Comparison of ENCODE assay signal across 28 cellular contexts in genomic region chr3:55445551-55445950, GRCh38. TPM values are rescaled to one million over a fixed set of nuclear protein-coding genes. Genes with fewer than 3 reads are reported as not detected.
DNase-seq lines count a peak whose midpoint lies in the region; ATAC-seq, FAIRE-seq and TF ChIP-seq lines count a peak whose summit lies in the region.
"Had no signal": no experiment of that assay in that cellular context is flagged by ENCODE, and none has a peak within 500 bp of the region (broad histone marks: within the 10 kb centered on the region; RNA-seq: fewer than 3 reads in every experiment).

No MANE protein-coding gene starts in this region.

- POLR2A ChIA-PET in activated CD8-positive, alpha-beta T cell treated with anti-CD3 and anti-CD28 coated beads for 36 hours (lab: Charles Lee), result no interaction called here

- peak in 1 of 4 donors; percentile 32 for TF ChIP-seq EP300 in upper lobe of left lung (IDR thresholded peaks at IDR 0.05)

- H3K36me3 ChIP-seq in mucosa of rectum (ENCODE audit: control insufficient read depth in 2 of 2, insufficient read depth in 2 of 2, low read length in 2 of 2) (no peaks in the 10 kb centered on the region), upper lobe of left lung (no peaks in the 10 kb centered on the region)
- H3K36me3 ChIP-seq: spleen, uterus, WERI-Rb-1 had no signal

- H3K9ac ChIP-seq in mucosa of rectum (ENCODE audit: low read depth in 1 of 2, low read length in 2 of 2), result no peak overlapping the region
- H3K9ac ChIP-seq: GM23248 had no signal

- H3K27me3 Mint-ChIP-seq in activated CD8-positive, alpha-beta T cell treated with anti-CD3 and anti-CD28 coated beads for 36 hours, result no peaks in the 10 kb centered on the region
- H3K27me3 Mint-ChIP-seq: activated CD4-positive, alpha-beta T cell treated with anti-CD3 and anti-CD28 coated beads, Interleukin-2, amount 10 ng/mL, durations not matched to agents 7 days and 5 days; activated CD8-positive, alpha-beta memory T cell treated with anti-CD3 and anti-CD28 coated beads, Interleukin-2, amount 10 ng/mL, durations not matched to agents 7 days and 5 days had no signal

- intact Hi-C loops in left colon (cut with DNase I, micrococcal nuclease), result no loop called here
- intact Hi-C loops in activated CD8-positive, alpha-beta T cell treated with anti-CD3 and anti-CD28 coated beads for 36 hours (cut with micrococcal nuclease), result no loop called here

- no peaks in the 10 kb centered on the region for H3K9me3 Mint-ChIP-seq in activated CD8-positive, alpha-beta T cell treated with anti-CD3 and anti-CD28 coated beads for 36 hours
- H3K9me3 Mint-ChIP-seq: activated CD4-positive, alpha-beta T cell treated with anti-CD3 and anti-CD28 coated beads, Interleukin-2, amount 10 ng/mL, durations not matched to agents 7 days and 5 days had no signal

- no peak for TF ChIP-seq CTCF in upper lobe of left lung (IDR thresholded peaks at IDR 0.05)
- no peak for TF ChIP-seq CTCF in activated CD8-positive, alpha-beta T cell treated with anti-CD3 and anti-CD28 coated beads for 36 hours (IDR thresholded peaks at IDR 0.05)

- H3K4me1 ChIP-seq in mucosa of rectum (ENCODE audit: control insufficient read depth in 2 of 2, insufficient read depth in 2 of 2, low read length in 2 of 2) (peaks cover 17 to 24% of the 10 kb centered on the region in 2 donors), upper lobe of left lung (peaks cover 0 to 9% (median 2%) of the 10 kb centered on the region in 4 donors)
- H3K4me1 ChIP-seq: spleen, uterus had no signal

- no peak overlapping the region for H3K27ac Mint-ChIP-seq in activated CD8-positive, alpha-beta T cell treated with anti-CD3 and anti-CD28 coated beads for 36 hours
- H3K27ac Mint-ChIP-seq: activated CD4-positive, alpha-beta T cell treated with anti-CD3 and anti-CD28 coated beads, Interleukin-2, amount 10 ng/mL, durations not matched to agents 7 days and 5 days; activated CD8-positive, alpha-beta memory T cell treated with anti-CD3 and anti-CD28 coated beads, Interleukin-2, amount 10 ng/mL, durations not matched to agents 7 days and 5 days; CD14-positive monocyte; naive thymus-derived CD4-positive, alpha-beta T cell had no signal

- no peaks in the 10 kb centered on the region for H3K36me3 Mint-ChIP-seq in activated CD8-positive, alpha-beta T cell treated with anti-CD3 and anti-CD28 coated beads for 36 hours (ENCODE audit: low read depth)
- H3K36me3 Mint-ChIP-seq: activated CD8-positive, alpha-beta memory T cell treated with anti-CD3 and anti-CD28 coated beads, Interleukin-2, amount 10 ng/mL, durations not matched to agents 7 days and 5 days; CD14-positive monocyte; naive thymus-derived CD4-positive, alpha-beta T cell had no signal

- H3K27ac ChIP-seq in mucosa of rectum (ENCODE audit: low read depth in 2 of 2, low read length in 2 of 2), result peak overlapping the region; percentile 47 to 64
- H3K27ac ChIP-seq in upper lobe of left lung, result no peak overlapping the region
- H3K27ac ChIP-seq: dorsolateral prefrontal cortex, GM23248, spleen, uterus, WERI-Rb-1 had no signal

- no peak for TF ChIP-seq POLR2A in upper lobe of left lung (IDR thresholded peaks at IDR 0.05)

- peak; percentile 58 for DNase-seq in RCC 7860 (ENCODE audit: low spot score)
- DNase-seq in left colon, result peak; percentile 66 to 75
- peak in 1 of 2 donors; percentile 69 for DNase-seq in upper lobe of left lung
- DNase-seq in NCI-H146 treated with DMSO at 0.1 percent for 48 hours (lab: John Stamatoyannopoulos, UW; ENCODE audit: unreplicated experiment), result no peak
- DNase-seq in activated CD8-positive, alpha-beta T cell treated with anti-CD3 and anti-CD28 coated beads for 36 hours, result no peak
- no peak for DNase-seq in NCI-H446 (lab: John Stamatoyannopoulos, UW)
- DNase-seq: activated CD4-positive, alpha-beta T cell treated with anti-CD3 and anti-CD28 coated beads, Interleukin-2, amount 10 ng/mL, durations not matched to agents 7 days and 5 days; activated CD8-positive, alpha-beta memory T cell treated with anti-CD3 and anti-CD28 coated beads, Interleukin-2, amount 10 ng/mL, durations not matched to agents 7 days and 5 days; activated naive CD4-positive, alpha-beta T cell; activated T-cell treated with anti-CD3 and anti-CD28 coated beads, Interleukin-2, amount 50 U/mL, for 48 hours; cerebellar nuclear complex; dorsolateral prefrontal cortex; EL; GM23248; naive thymus-derived CD4-positive, alpha-beta T cell; NCI-H2029 treated with DMSO at 0.1 percent for 48 hours; NCI-H2227 treated with DMSO at 0.1 percent for 48 hours; spleen; SW 1271; T1000; uterus; WERI-Rb-1 had no signal

- WGBS in upper lobe of left lung, 2 donors, result 66 to 73% methylated on average over 6 of the region's 6 CpGs

- FAIRE-seq in RCC 7860 (lab: Jason Lieb, UNC), result peak; percentile 83
- FAIRE-seq: endothelial cell of umbilical vein, GM12891, islet of Langerhans had no signal

- H3K4me3 ChIP-seq in mucosa of rectum (ENCODE audit: low read length in 2 of 2) (peak overlapping the region in 1 of 2 donors; percentile 11), upper lobe of left lung (no peak overlapping the region)
- H3K4me3 ChIP-seq: dorsolateral prefrontal cortex, GM23248, spleen, uterus had no signal

- no peaks in the 10 kb centered on the region for H3K9me3 ChIP-seq in mucosa of rectum (ENCODE audit: control insufficient read depth in 2 of 2, low read length in 2 of 2)
- no peaks in the 10 kb centered on the region for H3K9me3 ChIP-seq in upper lobe of left lung
- H3K9me3 ChIP-seq: spleen, uterus had no signal

- no peak overlapping the region for H3K4me3 Mint-ChIP-seq in activated CD8-positive, alpha-beta T cell treated with anti-CD3 and anti-CD28 coated beads for 36 hours
- H3K4me3 Mint-ChIP-seq: activated CD4-positive, alpha-beta T cell treated with anti-CD3 and anti-CD28 coated beads, Interleukin-2, amount 10 ng/mL, durations not matched to agents 7 days and 5 days; activated CD8-positive, alpha-beta memory T cell treated with anti-CD3 and anti-CD28 coated beads, Interleukin-2, amount 10 ng/mL, durations not matched to agents 7 days and 5 days; CD14-positive monocyte; naive thymus-derived CD4-positive, alpha-beta T cell had no signal

- ATAC-seq in left colon (peak; percentile 89), upper lobe of left lung (ENCODE audit: low FRiP score in 2 of 2) (peak; percentile 51 to 82), GM21447 (IDR thresholded peaks at IDR 0.05; ENCODE audit: unreplicated experiment) (no peak)
- no peak for ATAC-seq in activated CD8-positive, alpha-beta T cell treated with anti-CD3 and anti-CD28 coated beads for 36 hours
- ATAC-seq: activated CD8-positive, alpha-beta memory T cell treated with anti-CD3 and anti-CD28 coated beads, Interleukin-2, amount 10 ng/mL, durations not matched to agents 7 days and 5 days; naive thymus-derived CD4-positive, alpha-beta T cell had no signal

- CTCF ChIA-PET in activated CD8-positive, alpha-beta T cell treated with anti-CD3 and anti-CD28 coated beads for 36 hours (lab: Charles Lee), result no interaction called here

- H3K27me3 ChIP-seq in mucosa of rectum (ENCODE audit: control insufficient read depth in 2 of 2, insufficient read depth in 2 of 2, low read length in 2 of 2), result no peaks in the 10 kb centered on the region
- H3K27me3 ChIP-seq in upper lobe of left lung, result no peaks in the 10 kb centered on the region
- H3K27me3 ChIP-seq: uterus had no signal

- no peaks in the 10 kb centered on the region for H3K4me1 Mint-ChIP-seq in activated CD8-positive, alpha-beta T cell treated with anti-CD3 and anti-CD28 coated beads for 36 hours (ENCODE audit: low read depth)
- H3K4me1 Mint-ChIP-seq: activated CD4-positive, alpha-beta T cell treated with anti-CD3 and anti-CD28 coated beads, Interleukin-2, amount 10 ng/mL, durations not matched to agents 7 days and 5 days; activated CD8-positive, alpha-beta memory T cell treated with anti-CD3 and anti-CD28 coated beads, Interleukin-2, amount 10 ng/mL, durations not matched to agents 7 days and 5 days; CD14-positive monocyte; naive thymus-derived CD4-positive, alpha-beta T cell had no signal

RNA-seq across cellular contexts. Expression of gene WNT5A, which starts 41.6 kb away (rescaled TPM):
- total RNA-seq in left colon, result 1 to 10 TPM; 3.2 to 4.0 TPM
- total RNA-seq in upper lobe of left lung, result 10 to 100 TPM; 22.1 to 36.2 (median 28.0) TPM
- total RNA-seq in activated CD8-positive, alpha-beta T cell treated with anti-CD3 and anti-CD28 coated beads for 36 hours, result not detected
- total RNA-seq: activated CD4-positive, alpha-beta T cell treated with anti-CD3 and anti-CD28 coated beads, Interleukin-2, amount 10 ng/mL, durations not matched to agents 7 days and 5 days had no signal

Comparison
In these comparisons a context has a peak if more than half of its experiments do, and no peak if none do; other contexts are left out.
1. DNase-seq: peak in RCC 7860 (single experiment) and left colon (2 of 2); none in NCI-H146 treated with DMSO at 0.1 percent for 48 hours (single experiment), activated CD8-positive, alpha-beta T cell treated with anti-CD3 and anti-CD28 coated beads for 36 hours (single experiment) and NCI-H446 (0 of 2).
2. ATAC-seq: peak in left colon (single experiment) and upper lobe of left lung (2 of 2); none in GM21447 (single experiment) and activated CD8-positive, alpha-beta T cell treated with anti-CD3 and anti-CD28 coated beads for 36 hours (single experiment).
3. H3K27ac ChIP-seq: peak in mucosa of rectum (2 of 2); none in upper lobe of left lung (0 of 4).
4. RNA of gene WNT5A, which starts 41.6 kb away (total RNA-seq): 22.1 to 36.2 TPM in upper lobe of left lung; 3.2 to 4.0 TPM in left colon and not detected in activated CD8-positive, alpha-beta T cell treated with anti-CD3 and anti-CD28 coated beads for 36 hours; every median in the first group is over 4 times any median in the second.